Comparison of ENCODE assay signal across 8 cellular contexts in the genomic region with DNA sequence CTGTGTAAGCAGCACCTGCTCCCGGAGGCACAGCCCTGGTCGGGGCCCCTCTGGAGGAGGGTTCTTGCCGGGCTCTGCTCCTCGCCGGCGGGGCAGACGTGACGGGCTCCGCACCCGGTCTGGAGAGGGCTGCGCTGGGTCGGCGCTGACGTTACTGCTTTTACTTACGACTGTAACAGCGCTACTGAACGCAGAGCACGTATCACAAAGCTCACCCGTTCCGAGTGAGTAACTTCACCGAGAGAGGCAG. TPM values are rescaled to one million over a fixed set of nuclear protein-coding genes. Genes with fewer than 3 reads are reported as not detected.
A peak's percentile ranks its signal among the peaks of the same experiment; 100 is the strongest.
DNase-seq lines count a peak whose midpoint lies in the region; ATAC-seq and TF ChIP-seq lines count a peak whose summit lies in the region.

No MANE protein-coding gene starts in this region.

- no peak for TF ChIP-seq POLR2A in heart left ventricle (IDR thresholded peaks at IDR 0.05)

- H3K27me3 Mint-ChIP-seq in mesothelial cell of epicardium (ENCODE audit: low read depth): peaks cover 7% of the 10 kb centered on the region

- ATAC-seq in heart left ventricle: peak in 1 of 4 donors; percentile 1
- ATAC-seq in Right ventricle myocardium superior (ENCODE audit: poor library complexity): no peak
- peak; percentile 11 for ATAC-seq in HG03342 (IDR thresholded peaks at IDR 0.05; ENCODE audit: unreplicated experiment)

- H3K36me3 Mint-ChIP-seq in mesothelial cell of epicardium: no peaks in the 10 kb centered on the region

- no peaks in the 10 kb centered on the region for H3K27me3 ChIP-seq in heart left ventricle

- intact Hi-C loops in heart left ventricle (cut with DNase I) (loop anchor here in 4 of 10 donors (2.0 to 10.0 kb wide), 3 partner anchors 54 to 66 kb away; a partner anchor contains a TSS), Right ventricle myocardium superior (cut with DNase I) (loop anchor here (5.0 kb wide), 1 partner anchor 49 kb away; a partner anchor contains a TSS)

- H3K27ac ChIP-seq in heart left ventricle (peak overlapping the region; percentile 89 to 100 (median 98)), coronary artery (peak overlapping the region; percentile 90 to 93), temporal lobe (ENCODE audit: low read depth, low read length) (peak overlapping the region; percentile 93)

- H3K4me3 ChIP-seq in heart left ventricle (peak overlapping the region; percentile 63 to 97 (median 84)), coronary artery (peak overlapping the region; percentile 84)

- DNase-seq in heart left ventricle: peak in 3 of 5 donors; percentile 47 to 67 (median 59)
- no peak for DNase-seq in Right ventricle myocardium superior
- peak; percentile 56 for DNase-seq in UCSD-AML1 (lab: John Stamatoyannopoulos, UW; ENCODE audit: unreplicated experiment)
- DNase-seq in coronary artery (ENCODE audit: low spot score): peak; percentile 85
- DNase-seq in mesothelial cell of epicardium (ENCODE audit: low spot score in 2 of 2, unreplicated experiment in 2 of 2): no peak
- DNase-seq in cerebellum (ENCODE audit: low spot score): no peak

- TF ChIP-seq CTCF in heart left ventricle (IDR thresholded peaks at IDR 0.05): no peak
- TF ChIP-seq CTCF in coronary artery (IDR thresholded peaks at IDR 0.05): no peak
- TF ChIP-seq CTCF in mesothelial cell of epicardium (IDR thresholded peaks at IDR 0.05; ENCODE audit: unreplicated experiment): no peak

- no peaks in the 10 kb centered on the region for H3K9me3 Mint-ChIP-seq in mesothelial cell of epicardium

- H3K9me3 ChIP-seq in heart left ventricle: no peaks in the 10 kb centered on the region

- H3K4me3 Mint-ChIP-seq in mesothelial cell of epicardium: peak overlapping the region; percentile 89

- peaks cover 0 to 4% (median 0%) of the 10 kb centered on the region in 9 donors for H3K36me3 ChIP-seq in heart left ventricle

- peaks cover 5 to 73% (median 35%) of the 10 kb centered on the region in 12 donors for H3K4me1 ChIP-seq in heart left ventricle

- WGBS in heart left ventricle, 4 donors: 0 to 1% (median 0%) methylated on average over 14 to 21 of the region's 21 CpGs

- H3K27ac Mint-ChIP-seq in mesothelial cell of epicardium: peak overlapping the region; percentile 97

- peaks cover 46% of the 10 kb centered on the region for H3K4me1 Mint-ChIP-seq in mesothelial cell of epicardium

RNA-seq across cellular contexts. Expression of a gene that starts 1.3 kb away (rescaled TPM):
- total RNA-seq in heart left ventricle (10 to 100 TPM; 10.2 to 17.8 (median 12.6) TPM), Right ventricle myocardium superior (11.0 TPM), mesothelial cell of epicardium (23.2 to 26.2 TPM (median 25.5 TPM) in 3 replicates), temporal lobe (20.9 TPM), cerebellum (15.9 TPM)
- 10 to 100 TPM; 15.2 to 22.0 TPM for polyA plus RNA-seq in heart left ventricle

RNA-seq across cellular contexts. Expression of a gene that starts 18.8 kb away (rescaled TPM):
- total RNA-seq in heart left ventricle: 10 to 100 TPM; 16.4 to 39.5 (median 22.0) TPM
- 10 to 100 TPM; 21.8 to 35.8 TPM for polyA plus RNA-seq in heart left ventricle
- 18.0 TPM for total RNA-seq in Right ventricle myocardium superior
- total RNA-seq in mesothelial cell of epicardium: 78.5 to 86.7 TPM (median 84.8 TPM) in 3 replicates
- total RNA-seq in temporal lobe: 22.1 TPM
- 28.9 TPM for total RNA-seq in cerebellum

RNA-seq across cellular contexts. Expression of a gene that starts 21.8 kb away (rescaled TPM):
- under 1 TPM in 8 of 9 donors, not detected in 1; 0.23 to 0.86 (median 0.56) TPM for total RNA-seq in heart left ventricle
- polyA plus RNA-seq in heart left ventricle: under 1 TPM; 0.46 to 0.50 TPM
- total RNA-seq in Right ventricle myocardium superior: 0.38 TPM
- 2.3 to 3.0 TPM (median 2.7 TPM) in 3 replicates for total RNA-seq in mesothelial cell of epicardium
- 0.25 TPM for total RNA-seq in temporal lobe
- total RNA-seq in cerebellum: 0.27 TPM

RNA-seq across cellular contexts. Expression of a gene that starts 28.4 kb away (rescaled TPM):
- total RNA-seq in heart left ventricle: not detected
- not detected for polyA plus RNA-seq in heart left ventricle
- not detected for total RNA-seq in Right ventricle myocardium superior
- 0.25 TPM in 1 of 3 replicates, not detected in the others for total RNA-seq in mesothelial cell of epicardium
- total RNA-seq in temporal lobe: not detected
- total RNA-seq in cerebellum: 2.7 TPM

RNA-seq across cellular contexts. Expression of a gene that starts 42.2 kb away (rescaled TPM):
- total RNA-seq in heart left ventricle (1 to 10 TPM in 1 of 9 donors, under 1 TPM in 8; 0.15 to 1.1 (median 0.25) TPM), Right ventricle myocardium superior (0.13 TPM), mesothelial cell of epicardium (0.47 to 0.94 TPM (median 0.84 TPM) in 3 replicates), temporal lobe (0.74 TPM), cerebellum (0.54 TPM)
- under 1 TPM; 0.30 to 0.51 TPM for polyA plus RNA-seq in heart left ventricle

Comparison
In these comparisons a context has a peak if more than half of its experiments do, and no peak if none do; other contexts are left out.
1. DNase-seq: peak in heart left ventricle (3 of 5), UCSD-AML1 (single experiment) and coronary artery (single experiment); none in Right ventricle myocardium superior (single experiment), mesothelial cell of epicardium (0 of 2) and cerebellum (single experiment).
2. Peak in every context shown above with its lines, with median percentiles within 50 percentile points of each other: H3K27ac ChIP-seq.